Comparison of ENCODE assay signal across 12 cellular contexts in the genomic region with DNA sequence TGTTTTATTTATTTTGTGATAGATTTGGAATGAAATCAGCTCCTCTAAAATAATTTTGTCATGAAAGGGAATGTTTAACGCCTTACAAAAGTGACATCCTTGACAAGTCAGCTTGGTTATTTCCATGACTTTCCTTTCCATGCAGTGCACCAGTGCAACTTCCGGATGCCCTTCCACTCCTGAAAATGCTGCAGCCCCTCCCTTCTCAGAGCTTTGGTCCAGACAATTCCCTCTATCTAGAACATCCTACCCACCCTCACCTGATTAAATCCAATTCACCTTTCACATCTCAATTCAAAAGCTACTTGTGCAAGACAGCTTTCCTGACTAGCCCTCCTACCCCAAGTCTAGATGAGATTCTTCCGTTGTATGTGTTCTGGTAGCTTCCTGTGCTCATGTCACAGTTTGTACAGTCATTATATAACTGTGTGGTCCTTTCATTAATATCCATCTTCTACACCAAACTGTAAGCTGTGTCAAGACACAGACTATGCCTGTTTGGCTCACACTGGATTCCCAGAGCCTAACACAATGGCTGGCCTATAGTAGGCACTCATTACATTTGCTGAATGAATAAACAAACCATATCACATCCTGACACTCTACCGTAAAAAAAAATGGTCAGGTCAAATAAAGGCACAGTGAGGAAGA.
A peak's percentile ranks its signal among the peaks of the same experiment; 100 is the strongest.
DNase-seq lines count a peak whose midpoint lies in the region; ATAC-seq and TF ChIP-seq lines count a peak whose summit lies in the region.
"Had no signal": no experiment of that assay in that cellular context is flagged by ENCODE, and none has a peak within 500 bp of the region (broad histone marks: within the 10 kb centered on the region; RNA-seq: fewer than 3 reads in every experiment).

No MANE protein-coding gene starts in this region.

- ATAC-seq in GM18868 (IDR thresholded peaks at IDR 0.05; ENCODE audit: unreplicated experiment): peak; percentile 56
- peak; percentile 38 for ATAC-seq in HG02588 (IDR thresholded peaks at IDR 0.05; ENCODE audit: unreplicated experiment)
- ATAC-seq in T-cell (replicated peaks in 1 of 4): peak; percentile 26 to 51 (median 44)
- ATAC-seq in sciatic nerve: peak; percentile 11

- peaks cover 85 to 92% (median 89%) of the 10 kb centered on the region in 3 donors for H3K4me1 Mint-ChIP-seq in T-cell

- H3K36me3 Mint-ChIP-seq in T-cell: peaks cover 12% of the 10 kb centered on the region

- CTCF ChIA-PET in T-cell (lab: Charles Lee) (interaction anchor here (0.6 to 2.1 kb wide), 15 partner anchors 11 to 75 kb away, joined by 3 to 8 read pairs (median 3); no protein-coding TSS in a partner anchor), A673 (lab: Charles Lee) (no interaction called here)

- no peaks in the 10 kb centered on the region for H3K9me3 ChIP-seq in A673 (ENCODE audit: low read depth, low read length, poor library complexity, severe bottlenecking)
- H3K9me3 ChIP-seq: SJSA1 had no signal

- intact Hi-C loops in sciatic nerve (cut with DNase I) (no loop called here), A673 (cut with micrococcal nuclease; ENCODE audit: unreplicated experiment) (no loop called here)

- H3K27me3 ChIP-seq in A673 (replicated peaks; ENCODE audit: insufficient read depth, low read depth, low read length, poor library complexity): no peaks in the 10 kb centered on the region
- H3K27me3 ChIP-seq: SJSA1 had no signal

- H3K9me3 Mint-ChIP-seq in T-cell: no peaks in the 10 kb centered on the region

- no peaks in the 10 kb centered on the region for H3K27me3 Mint-ChIP-seq in T-cell

- no peaks in the 10 kb centered on the region for H3K36me3 ChIP-seq in A673 (ENCODE audit: insufficient read depth, low read length, poor library complexity, severe bottlenecking)
- H3K36me3 ChIP-seq: SJSA1 had no signal

- H3K4me3 ChIP-seq in A673 (ENCODE audit: low read depth, low read length, poor library complexity, severe bottlenecking): no peak overlapping the region
- H3K4me3 ChIP-seq: SJSA1 had no signal

- no peak overlapping the region for H3K27ac ChIP-seq in A673 (ENCODE audit: low read depth, low read length, poor library complexity, severe bottlenecking)
- H3K27ac ChIP-seq: epithelial cell of prostate, SJSA1 had no signal

- peak overlapping the region; percentile 93 to 98 for H3K27ac Mint-ChIP-seq in T-cell

- DNase-seq in T-cell (no peak), sciatic nerve (ENCODE audit: low spot score) (no peak), NCI-H1048 (lab: John Stamatoyannopoulos, UW) (no peak), NCI-H510A treated with DMSO at 0.1 percent for 48 hours (lab: John Stamatoyannopoulos, UW) (no peak), A673 (ENCODE audit: low spot score) (no peak), NCI-H1105 treated with DMSO at 0.1 percent for 48 hours (lab: John Stamatoyannopoulos, UW) (no peak)
- DNase-seq: activated gamma-delta T cell treated with Interleukin-2 at 50 U/mL for 16 hours, NCI-H2029 had no signal

- POLR2A ChIA-PET in T-cell (lab: Charles Lee): interaction anchor here (0.6 to 1.6 kb wide), 15 partner anchors 10 to 72 kb away, joined by 3 to 10 read pairs (median 3); partner anchors contain the start of gene ANKRD44 (in 1 of the 2)
- POLR2A ChIA-PET in A673 (lab: Charles Lee; ENCODE audit: low non-redundant PET): no interaction called here

- TF ChIP-seq CTCF in A673 (conservative IDR thresholded peaks at IDR 0.05; ENCODE audit: low read depth, low read length): no peak

- H3K4me3 Mint-ChIP-seq in T-cell: peak overlapping the region; percentile 61 to 78 (median 74)

- peaks cover 11% of the 10 kb centered on the region for H3K4me1 ChIP-seq in A673 (ENCODE audit: insufficient read depth, low read length, poor library complexity, severe bottlenecking)

- BruUV-seq in A673 (replicated peaks; lab: Mats Ljungman, UMichigan): no TSS peak
